In the genomic region with DNA sequence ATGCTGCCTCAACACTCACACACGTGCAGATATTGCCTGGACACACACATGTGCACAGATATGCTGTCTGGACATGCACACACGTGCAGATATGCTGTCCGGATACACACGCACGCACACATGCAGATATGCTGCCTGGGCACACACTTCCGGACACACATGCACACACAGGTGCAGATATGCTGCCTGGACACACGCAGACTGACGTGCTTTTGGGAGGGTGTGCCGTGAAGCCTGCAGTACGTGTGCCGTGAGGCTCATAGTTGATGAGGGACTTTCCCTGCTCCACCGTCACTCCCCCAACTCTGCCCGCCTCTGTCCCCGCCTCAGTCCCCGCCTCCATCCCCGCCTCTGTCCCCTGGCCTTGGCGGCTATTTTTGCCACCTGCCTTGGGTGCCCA, we compare ENCODE assay signal across 8 cellular contexts. TPM values are rescaled to one million over a fixed set of nuclear protein-coding genes. Genes with fewer than 3 reads are reported as not detected.
DNase-seq lines count a peak whose midpoint lies in the region; ATAC-seq and TF ChIP-seq lines count a peak whose summit lies in the region.

No MANE protein-coding gene starts in this region.

- peak overlapping the region in 6 of 7 donors; percentile 4 to 90 (median 58) for H3K27ac Mint-ChIP-seq in CD4-positive, alpha-beta memory T cell

- H3K36me3 Mint-ChIP-seq in CD4-positive, alpha-beta memory T cell, result peaks cover 4 to 5% of the 10 kb centered on the region in 2 donors

- POLR2A ChIA-PET in CD4-positive, alpha-beta memory T cell (lab: Charles Lee; ENCODE audit: partially characterized antibody), result no interaction called here

- H3K27me3 Mint-ChIP-seq in CD4-positive, alpha-beta memory T cell, result no peaks in the 10 kb centered on the region

- no peaks in the 10 kb centered on the region for H3K27me3 ChIP-seq in CD4-positive, alpha-beta memory T cell (ENCODE audit: insufficient read depth, low read length)
- H3K27me3 ChIP-seq in psoas muscle (ENCODE audit: insufficient read depth in 3 of 3, low read length in 2 of 3) (peaks cover 0 to 20% (median 2%) of the 10 kb centered on the region in 3 donors), esophagus muscularis mucosa (peaks cover 0 to 31% (median 3%) of the 10 kb centered on the region in 4 donors)

- no peak for TF ChIP-seq CTCF in psoas muscle (IDR thresholded peaks at IDR 0.05)
- no peak for TF ChIP-seq CTCF in esophagus muscularis mucosa (IDR thresholded peaks at IDR 0.05)

- peaks cover 9 to 13% (median 11%) of the 10 kb centered on the region in 4 donors for H3K4me1 Mint-ChIP-seq in CD4-positive, alpha-beta memory T cell

- H3K27ac ChIP-seq in CD4-positive, alpha-beta memory T cell (ENCODE audit: low read depth, low read length), result no peak overlapping the region
- no peak overlapping the region for H3K27ac ChIP-seq in psoas muscle
- H3K27ac ChIP-seq in esophagus muscularis mucosa (replicated peaks in 1 of 4), result no peak overlapping the region

- no peaks in the 10 kb centered on the region for H3K9me3 Mint-ChIP-seq in CD4-positive, alpha-beta memory T cell

- ATAC-seq in GM19372 (IDR thresholded peaks at IDR 0.05; ENCODE audit: low read depth, unreplicated experiment) (peak; percentile 58), HG03571 (IDR thresholded peaks at IDR 0.05; ENCODE audit: unreplicated experiment) (peak; percentile 47), psoas muscle (peak in 3 of 4 donors; percentile 38 to 53 (median 42))

- no peaks in the 10 kb centered on the region for H3K9me3 ChIP-seq in CD4-positive, alpha-beta memory T cell (ENCODE audit: control insufficient read depth in 1 of 2, low read length in 2 of 2)
- H3K9me3 ChIP-seq in psoas muscle (no peaks in the 10 kb centered on the region), esophagus muscularis mucosa (no peaks in the 10 kb centered on the region)

- peak in 4 of 5 donors; percentile 21 to 61 (median 34) for DNase-seq in CD4-positive, alpha-beta memory T cell
- DNase-seq in activated T-helper 9 cell treated with anti-CD3 and anti-CD28 coated beads, Interleukin-2, amount 50 U/mL, for 16 hours (ENCODE audit: low read depth), result peak; percentile 12
- DNase-seq in psoas muscle (no peak), esophagus muscularis mucosa (ENCODE audit: extremely low spot score) (no peak), cerebellum (ENCODE audit: low spot score) (no peak), DMS79 (lab: John Stamatoyannopoulos, UW) (no peak)

- WGBS in psoas muscle, 3 donors, result 45 to 47% (median 46%) methylated on average over 17 of the region's 17 CpGs
- WGBS in esophagus muscularis mucosa, result 62% methylated on average over 12 of the region's 17 CpGs

- H3K4me3 Mint-ChIP-seq in CD4-positive, alpha-beta memory T cell, result no peak overlapping the region

- no peak for TF ChIP-seq POLR2A in esophagus muscularis mucosa (IDR thresholded peaks at IDR 0.05; ENCODE audit: low read depth)

- no peak for TF ChIP-seq EP300 in esophagus muscularis mucosa (IDR thresholded peaks at IDR 0.05)

- intact Hi-C loops in CD4-positive, alpha-beta memory T cell (cut with micrococcal nuclease), result no loop called here
- intact Hi-C loops in psoas muscle (cut with DNase I) (no loop called here), esophagus muscularis mucosa (cut with DNase I) (no loop called here)

- H3K4me3 ChIP-seq in CD4-positive, alpha-beta memory T cell (ENCODE audit: low read length in 2 of 2), result no peak overlapping the region
- no peak overlapping the region for H3K4me3 ChIP-seq in psoas muscle
- no peak overlapping the region for H3K4me3 ChIP-seq in esophagus muscularis mucosa

- H3K4me1 ChIP-seq in CD4-positive, alpha-beta memory T cell (ENCODE audit: insufficient read depth, low read length), result peaks cover 8% of the 10 kb centered on the region
- H3K4me1 ChIP-seq in psoas muscle (no peaks in the 10 kb centered on the region), esophagus muscularis mucosa (no peaks in the 10 kb centered on the region)

- H3K36me3 ChIP-seq in CD4-positive, alpha-beta memory T cell (ENCODE audit: insufficient read depth, low read length), result no peaks in the 10 kb centered on the region
- no peaks in the 10 kb centered on the region for H3K36me3 ChIP-seq in psoas muscle (ENCODE audit: insufficient read depth in 1 of 2, low read depth in 1 of 2)
- H3K36me3 ChIP-seq in esophagus muscularis mucosa, result peaks cover 0 to 42% (median 17%) of the 10 kb centered on the region in 4 donors

- CTCF ChIA-PET in CD4-positive, alpha-beta memory T cell (lab: Charles Lee; ENCODE audit: partially characterized antibody), result no interaction called here

RNA-seq across cellular contexts. Expression of gene FGFRL1, which starts 14.7 kb away (rescaled TPM):
- 10 to 100 TPM; 22.4 TPM for total RNA-seq in CD4-positive, alpha-beta memory T cell
- 1 to 10 TPM in 1 of 2 donors, under 1 TPM in 1; 0.64 to 2.3 TPM for polyA plus RNA-seq in CD4-positive, alpha-beta memory T cell
- total RNA-seq in psoas muscle, result 10 to 100 TPM; 14.4 to 18.6 (median 16.9) TPM
- 10 to 100 TPM in 2 of 3 donors, 1 to 10 TPM in 1; 9.8 to 41.2 (median 12.8) TPM for polyA plus RNA-seq in psoas muscle
- total RNA-seq in esophagus muscularis mucosa, result 10 to 100 TPM; 22.0 to 54.2 (median 32.5) TPM
- 5.3 TPM for total RNA-seq in cerebellum

RNA-seq across cellular contexts. Expression of gene SLC26A1, which starts 32.9 kb away (rescaled TPM):
- 1 to 10 TPM in 1 of 2 experiments, under 1 TPM in 1; 0.55 to 1.6 TPM for total RNA-seq in CD4-positive, alpha-beta memory T cell
- 1 to 10 TPM in 1 of 2 donors, under 1 TPM in 1; 0.59 to 1.0 TPM for polyA plus RNA-seq in CD4-positive, alpha-beta memory T cell
- total RNA-seq in psoas muscle (under 1 TPM in 1 of 4 donors, not detected in 3; 0.12 TPM), esophagus muscularis mucosa (under 1 TPM in 1 of 4 donors, not detected in 3; 0.06 TPM), cerebellum (3.0 TPM)
- under 1 TPM; 0.06 to 0.36 (median 0.18) TPM for polyA plus RNA-seq in psoas muscle

RNA-seq across cellular contexts. Expression of gene IDUA, which starts 39.3 kb away (rescaled TPM):
- total RNA-seq in CD4-positive, alpha-beta memory T cell, result 10 to 100 TPM; 63.0 to 64.1 TPM
- 10 to 100 TPM in 1 of 2 donors, 1 to 10 TPM in 1; 5.0 to 14.4 TPM for polyA plus RNA-seq in CD4-positive, alpha-beta memory T cell
- total RNA-seq in psoas muscle, result 1 to 10 TPM; 5.1 to 6.0 (median 5.7) TPM
- 1 to 10 TPM; 1.3 to 3.1 (median 1.9) TPM for polyA plus RNA-seq in psoas muscle
- total RNA-seq in esophagus muscularis mucosa, result 10 to 100 TPM; 10.4 to 23.1 (median 11.5) TPM
- 16.7 TPM for total RNA-seq in cerebellum

RNA-seq across cellular contexts. Expression of gene DGKQ, which starts 52.7 kb away (rescaled TPM):
- 10 to 100 TPM; 25.9 to 29.6 TPM for total RNA-seq in CD4-positive, alpha-beta memory T cell
- polyA plus RNA-seq in CD4-positive, alpha-beta memory T cell, result 10 to 100 TPM in 1 of 2 donors, 1 to 10 TPM in 1; 1.9 to 10.6 TPM
- 1 to 10 TPM; 2.8 to 3.9 (median 3.5) TPM for total RNA-seq in psoas muscle
- polyA plus RNA-seq in psoas muscle, result 1 to 10 TPM; 2.2 to 2.5 (median 2.4) TPM
- 10 to 100 TPM in 2 of 4 donors, 1 to 10 TPM in 2; 7.5 to 11.9 (median 9.9) TPM for total RNA-seq in esophagus muscularis mucosa
- total RNA-seq in cerebellum, result 7.3 TPM

Comparison
In these comparisons a context has a peak if more than half of its experiments do, and no peak if none do; other contexts are left out.
1. DNase-seq: peak in CD4-positive, alpha-beta memory T cell (4 of 5) and activated T-helper 9 cell treated with anti-CD3 and anti-CD28 coated beads, Interleukin-2, amount 50 U/mL, for 16 hours (single experiment); none in psoas muscle (0 of 2), esophagus muscularis mucosa (single experiment), cerebellum (single experiment) and DMS79 (single experiment).
2. Peak in every context shown above with its lines, with median percentiles within 50 percentile points of each other: ATAC-seq.